In genomic region chr2:148684507-148684906, GRCh38 we compare ENCODE assay signal across 14 cellular contexts. TPM values are rescaled to one million over a fixed set of nuclear protein-coding genes. Genes with fewer than 3 reads are reported as not detected.
DNase-seq lines count a peak whose midpoint lies in the region; ATAC-seq, FAIRE-seq and TF ChIP-seq lines count a peak whose summit lies in the region.
"Had no signal": no experiment of that assay in that cellular context is flagged by ENCODE, and none has a peak within 500 bp of the region (broad histone marks: within the 10 kb centered on the region; RNA-seq: fewer than 3 reads in every experiment).

No MANE protein-coding gene starts in this region.

- peak overlapping the region; percentile 18 for H3K27ac ChIP-seq in thymus (ENCODE audit: low read depth)
- H3K27ac ChIP-seq in kidney (ENCODE audit: low read depth in 2 of 2, low read length in 2 of 2): no peak overlapping the region
- H3K27ac ChIP-seq: BLaER1 had no signal

- no peak for TF ChIP-seq CTCF in kidney (IDR thresholded peaks at IDR 0.05; ENCODE audit: borderline replicate concordance, extremely low read depth, insufficient read depth)

- H3K36me3 ChIP-seq in thymus (ENCODE audit: control insufficient read depth, insufficient read depth) (no peaks in the 10 kb centered on the region), kidney (ENCODE audit: control insufficient read depth in 1 of 2, insufficient read depth in 2 of 2, low read length in 2 of 2) (no peaks in the 10 kb centered on the region)

- no peaks in the 10 kb centered on the region for H3K27me3 ChIP-seq in thymus (ENCODE audit: control insufficient read depth, insufficient read depth)
- H3K27me3 ChIP-seq: BLaER1 had no signal

- peaks cover 63% of the 10 kb centered on the region for H3K4me1 Mint-ChIP-seq in activated T-cell treated with anti-CD3 and anti-CD28 coated beads, Interleukin-2, amount 50 U/mL, for 72 hours (ENCODE audit: low read depth)
- H3K4me1 Mint-ChIP-seq in memory B cell: peaks cover 37% of the 10 kb centered on the region

- no peak overlapping the region for H3K27ac Mint-ChIP-seq in activated T-cell treated with anti-CD3 and anti-CD28 coated beads, Interleukin-2, amount 50 U/mL, for 72 hours
- H3K27ac Mint-ChIP-seq in memory B cell: peak overlapping the region; percentile 58

- ATAC-seq in activated T-cell treated with anti-CD3 and anti-CD28 coated beads, Interleukin-2, amount 50 U/mL, for 72 hours (replicated peaks in 1 of 2): peak; percentile 18 to 57
- ATAC-seq in memory B cell (ENCODE audit: low read depth): no peak

- no peak overlapping the region for H3K9ac ChIP-seq in kidney (ENCODE audit: low read length in 2 of 2)
- H3K9ac ChIP-seq: BLaER1 had no signal

- H3K4me1 ChIP-seq in thymus (ENCODE audit: control insufficient read depth, insufficient read depth, low read length): no peaks in the 10 kb centered on the region
- no peaks in the 10 kb centered on the region for H3K4me1 ChIP-seq in kidney (ENCODE audit: control insufficient read depth in 1 of 2, insufficient read depth in 1 of 2, low read depth in 1 of 2, low read length in 2 of 2)
- H3K4me1 ChIP-seq: BLaER1 had no signal

- FAIRE-seq in H54 (lab: Jason Lieb, UNC): peak; percentile 6
- no peak for FAIRE-seq in kidney (lab: Jason Lieb, UNC)
- FAIRE-seq: GM18507 had no signal

- peaks cover 0 to 2% of the 10 kb centered on the region in 2 donors for H3K9me3 Mint-ChIP-seq in activated T-cell treated with anti-CD3 and anti-CD28 coated beads, Interleukin-2, amount 50 U/mL, for 72 hours
- H3K9me3 Mint-ChIP-seq in memory B cell: peaks cover 8% of the 10 kb centered on the region

- no peak for TF ChIP-seq POLR2A in H54 (IDR thresholded peaks at IDR 0.05; ENCODE audit: low read depth, low read length)

- H3K4me3 Mint-ChIP-seq in activated T-cell treated with anti-CD3 and anti-CD28 coated beads, Interleukin-2, amount 50 U/mL, for 72 hours: no peak overlapping the region
- no peak overlapping the region for H3K4me3 Mint-ChIP-seq in memory B cell

- WGBS in thymus: 98% methylated on average over 6 of the region's 6 CpGs

- peaks cover 4 to 5% of the 10 kb centered on the region in 2 donors for H3K36me3 Mint-ChIP-seq in activated T-cell treated with anti-CD3 and anti-CD28 coated beads, Interleukin-2, amount 50 U/mL, for 72 hours (ENCODE audit: insufficient read depth in 2 of 2)
- H3K36me3 Mint-ChIP-seq in memory B cell: peaks cover 30% of the 10 kb centered on the region

- no peak for DNase-seq in activated T-cell treated with anti-CD3 and anti-CD28 coated beads, Interleukin-2, amount 50 U/mL, for 72 hours
- DNase-seq in activated T-cell treated with anti-CD3 and anti-CD28 coated beads for 4 hours (no peak), H54 (ENCODE audit: insufficient read length, low spot score) (no peak), memory B cell (ENCODE audit: low spot score in 2 of 2) (no peak), kidney (no peak), inferior parietal cortex (ENCODE audit: extremely low spot score) (no peak)
- DNase-seq: 8988T, AML-193, DMS53, GF-D8, H7 had no signal

- intact Hi-C loops in kidney (cut with DNase I): no loop called here

- H3K4me3 ChIP-seq in thymus (ENCODE audit: low read length) (no peak overlapping the region), kidney (ENCODE audit: low read length in 2 of 2) (no peak overlapping the region)
- H3K4me3 ChIP-seq: BLaER1 had no signal

- no peaks in the 10 kb centered on the region for H3K27me3 Mint-ChIP-seq in activated T-cell treated with anti-CD3 and anti-CD28 coated beads, Interleukin-2, amount 50 U/mL, for 72 hours (ENCODE audit: low read depth)
- H3K27me3 Mint-ChIP-seq in memory B cell: no peaks in the 10 kb centered on the region

- no peaks in the 10 kb centered on the region for H3K9me3 ChIP-seq in thymus (ENCODE audit: control insufficient read depth)
- H3K9me3 ChIP-seq in kidney (ENCODE audit: control insufficient read depth in 1 of 2, low read length in 2 of 2): peaks cover 0 to 2% of the 10 kb centered on the region in 2 donors

RNA-seq across cellular contexts. Expression of gene EPC2, which starts 40.0 kb away (rescaled TPM):
- 10 to 100 TPM; 33.2 to 37.2 TPM for total RNA-seq in activated T-cell treated with anti-CD3 and anti-CD28 coated beads, Interleukin-2, amount 50 U/mL, for 72 hours
- polyA plus RNA-seq in thymus (14.8 TPM), kidney (ENCODE audit: insufficient read depth, low read depth, low replicate concordance) (7.2 TPM)
- 43.9 TPM for total RNA-seq in kidney
